15 cellular contexts compared by ENCODE assay signal in genomic region chr18:76592981-76593381, GRCh38.
DNase-seq lines count a peak whose midpoint lies in the region; ATAC-seq and TF ChIP-seq lines count a peak whose summit lies in the region.
"Had no signal": no experiment of that assay in that cellular context is flagged by ENCODE, and none has a peak within 500 bp of the region (broad histone marks: within the 10 kb centered on the region; RNA-seq: fewer than 3 reads in every experiment).

No MANE protein-coding gene starts in this region.

- DNase-seq in HuH-7.5 (ENCODE audit: low spot score) (peak; percentile 40), NCI-H2227 treated with DMSO at 0.1 percent for 48 hours (lab: John Stamatoyannopoulos, UW) (peak; percentile 51), mesothelial cell of epicardium (ENCODE audit: low spot score in 2 of 2, unreplicated experiment in 2 of 2) (no peak), NCI-H2196 (lab: John Stamatoyannopoulos, UW; ENCODE audit: unreplicated experiment) (no peak), SW480 (ENCODE audit: low spot score) (no peak)
- DNase-seq: activated CD8-positive, alpha-beta T cell treated with anti-CD3 and anti-CD28 coated beads, Interleukin-2, amount 10 ng/mL, durations not matched to agents 7 days and 5 days; amniotic stem cell; DMS79 treated with DMSO at 0.1 percent for 48 hours; PC-3 had no signal

- H3K4me1 Mint-ChIP-seq in mesothelial cell of epicardium: peaks cover 34% of the 10 kb centered on the region

- H3K9ac ChIP-seq in endocrine pancreas (ENCODE audit: control insufficient read depth, insufficient read depth, low read length): peak overlapping the region; percentile 55
- H3K9ac ChIP-seq: BLaER1 had no signal

- no peak for ATAC-seq in activated CD4-positive, CD25-positive, alpha-beta regulatory T cell treated with anti-CD3 and anti-CD28 coated beads, Interleukin-2, amount 50 U/mL, for 24 hours
- ATAC-seq in HG03457 (IDR thresholded peaks at IDR 0.05; ENCODE audit: unreplicated experiment): no peak
- ATAC-seq: activated CD8-positive, alpha-beta T cell treated with anti-CD3 and anti-CD28 coated beads, Interleukin-2, amount 10 ng/mL, durations not matched to agents 7 days and 5 days; activated T-helper 17 cell treated with anti-CD3 and anti-CD28 coated beads, Interleukin-2, amount 50 U/mL, for 72 hours; PC-3 had no signal

- peak overlapping the region; percentile 63 for H3K27ac Mint-ChIP-seq in mesothelial cell of epicardium
- H3K27ac Mint-ChIP-seq: activated CD8-positive, alpha-beta T cell treated with anti-CD3 and anti-CD28 coated beads, Interleukin-2, amount 10 ng/mL, durations not matched to agents 7 days and 5 days; activated T-helper 17 cell treated with anti-CD3 and anti-CD28 coated beads, Interleukin-2, amount 50 U/mL, for 72 hours had no signal

- H3K27me3 Mint-ChIP-seq in mesothelial cell of epicardium (ENCODE audit: low read depth): no peaks in the 10 kb centered on the region

- H3K4me3 ChIP-seq in endocrine pancreas (ENCODE audit: control insufficient read depth, insufficient read depth, low read length): peak overlapping the region; percentile 75
- H3K4me3 ChIP-seq: BLaER1, skin epidermis had no signal

- no peaks in the 10 kb centered on the region for H3K9me3 ChIP-seq in endocrine pancreas (ENCODE audit: control insufficient read depth, low read length)
- H3K9me3 ChIP-seq: BLaER1 had no signal

- H3K4me3 Mint-ChIP-seq in mesothelial cell of epicardium: peak overlapping the region; percentile 14
- H3K4me3 Mint-ChIP-seq: activated CD8-positive, alpha-beta T cell treated with anti-CD3 and anti-CD28 coated beads, Interleukin-2, amount 10 ng/mL, durations not matched to agents 7 days and 5 days; activated T-helper 17 cell treated with anti-CD3 and anti-CD28 coated beads, Interleukin-2, amount 50 U/mL, for 72 hours had no signal

- H3K27me3 ChIP-seq in endocrine pancreas (ENCODE audit: control insufficient read depth, insufficient read depth, low read length): no peaks in the 10 kb centered on the region
- H3K27me3 ChIP-seq: BLaER1 had no signal

- H3K36me3 Mint-ChIP-seq in mesothelial cell of epicardium: no peaks in the 10 kb centered on the region

- H3K4me1 ChIP-seq in endocrine pancreas (ENCODE audit: control insufficient read depth, insufficient read depth, low read length): no peaks in the 10 kb centered on the region

- no peaks in the 10 kb centered on the region for H3K36me3 ChIP-seq in endocrine pancreas (ENCODE audit: control insufficient read depth, insufficient read depth, low read length)
- H3K36me3 ChIP-seq: BLaER1 had no signal

- no peak for TF ChIP-seq CTCF in mesothelial cell of epicardium (IDR thresholded peaks at IDR 0.05; ENCODE audit: unreplicated experiment)

- H3K9me3 Mint-ChIP-seq in mesothelial cell of epicardium: peaks cover 5% of the 10 kb centered on the region
- H3K9me3 Mint-ChIP-seq: activated T-helper 17 cell treated with anti-CD3 and anti-CD28 coated beads, Interleukin-2, amount 50 U/mL, for 72 hours had no signal

Comparison
In these comparisons a context has a peak if more than half of its experiments do, and no peak if none do; other contexts are left out.
1. DNase-seq: peak in HuH-7.5 (single experiment) and NCI-H2227 treated with DMSO at 0.1 percent for 48 hours (single experiment); none in mesothelial cell of epicardium (0 of 2), NCI-H2196 (single experiment) and SW480 (single experiment).